2 cellular contexts compared by ENCODE assay signal in genomic region chr10:66307826-66308225, GRCh38.
A peak's percentile ranks its signal among the peaks of the same experiment; 100 is the strongest.
TF ChIP-seq lines count a peak whose summit lies in the region.

No MANE protein-coding gene starts in this region.

TF ChIP-seq in liver, 16 proteins besides CTCF, POLR2A, EP300 and RAD21:
- TF ChIP-seq ZBTB33 (IDR thresholded peaks at IDR 0.05) (peak; percentile 45), TAF1 (conservative IDR thresholded peaks at IDR 0.05) (peak; percentile 41), SP1 (IDR thresholded peaks at IDR 0.05) (peak; percentile 72), JUND (IDR thresholded peaks at IDR 0.05) (no peak), YY1 (IDR thresholded peaks at IDR 0.05) (peak; percentile 92), RXRA (IDR thresholded peaks at IDR 0.05) (peak; percentile 56 to 58), ATF3 (IDR thresholded peaks at IDR 0.05) (no peak), MAX (IDR thresholded peaks at IDR 0.05) (peak; percentile 38), HNF4A (conservative IDR thresholded peaks at IDR 0.05) (peak; percentile 84 to 87), FOXA1 (IDR thresholded peaks at IDR 0.05) (no peak), FOXA2 (IDR thresholded peaks at IDR 0.05) (peak; percentile 37), HNF4G (IDR thresholded peaks at IDR 0.05) (peak; percentile 65), EGR1 (IDR thresholded peaks at IDR 0.05; ENCODE audit: low read depth in 2 of 2) (peak in 1 of 2 donors; percentile 43)
TF ChIP-seq in liver: peak in this region for 10.

TF ChIP-seq in HepG2, 621 proteins besides CTCF, POLR2A, EP300 and RAD21:
- TF ChIP-seq THYN1 (CRISPR knock-in tag; IDR thresholded peaks at IDR 0.05; ENCODE audit: borderline replicate concordance, low read depth) (no peak), ASH2L (IDR thresholded peaks at IDR 0.05; ENCODE audit: insufficient read length, low read depth, low read length) (no peak), NFYC (CRISPR knock-in tag; IDR thresholded peaks at IDR 0.05) (no peak), GMEB2 (CRISPR knock-in tag; IDR thresholded peaks at IDR 0.05; ENCODE audit: low read depth) (no peak), HINFP (CRISPR knock-in tag; IDR thresholded peaks at IDR 0.05; ENCODE audit: low read depth) (no peak), IRF9 (CRISPR knock-in tag; IDR thresholded peaks at IDR 0.05; ENCODE audit: borderline replicate concordance) (no peak)
